ENCODE assay signal across 8 cellular contexts in the genomic region with DNA sequence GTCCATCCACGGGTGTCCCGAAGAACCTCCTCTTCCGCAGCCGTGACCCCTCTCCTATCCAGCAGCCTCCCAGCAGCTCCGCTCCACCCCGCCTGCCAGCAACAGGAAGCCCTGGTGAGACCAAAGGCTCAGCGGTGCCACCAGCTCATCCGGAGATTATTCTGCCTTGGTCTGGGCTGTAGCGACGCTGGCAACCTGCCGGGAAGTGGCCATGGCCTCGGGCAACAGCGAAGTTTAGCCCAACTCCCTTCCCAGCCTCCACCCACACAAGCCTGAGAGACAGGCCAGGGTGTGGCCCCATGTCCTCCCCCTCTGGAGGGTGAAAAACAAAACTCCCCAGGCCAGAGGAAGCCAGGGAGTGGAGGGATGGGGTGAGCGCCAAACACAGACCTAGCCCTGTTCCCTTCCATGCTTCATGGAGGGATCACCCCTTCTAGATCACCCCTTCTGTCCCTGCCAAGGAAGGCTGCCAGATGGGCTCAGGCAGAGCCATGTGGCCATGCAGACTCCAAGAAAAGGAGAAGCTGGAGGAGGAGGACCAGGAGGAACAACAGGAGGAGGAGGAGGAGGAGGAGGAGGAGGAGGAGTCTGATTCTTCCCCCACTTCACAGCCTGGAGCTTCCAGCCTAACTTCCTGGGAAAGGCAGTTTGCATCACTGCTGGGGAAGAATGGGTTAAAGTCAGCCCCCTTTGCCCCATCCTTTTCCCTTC. TPM values are rescaled to one million over a fixed set of nuclear protein-coding genes. Genes with fewer than 3 reads are reported as not detected.
A peak's percentile ranks its signal among the peaks of the same experiment; 100 is the strongest.
DNase-seq lines count a peak whose midpoint lies in the region; ATAC-seq and TF ChIP-seq lines count a peak whose summit lies in the region.

No MANE protein-coding gene starts in this region.

- H3K9me3 Mint-ChIP-seq in activated naive CD4-positive, alpha-beta T cell treated with anti-CD3 and anti-CD28 coated beads for 36 hours: no peaks in the 10 kb centered on the region

- peaks cover 35% of the 10 kb centered on the region for H3K4me1 Mint-ChIP-seq in activated naive CD4-positive, alpha-beta T cell treated with anti-CD3 and anti-CD28 coated beads for 36 hours (ENCODE audit: low read depth)

- H3K36me3 Mint-ChIP-seq in activated naive CD4-positive, alpha-beta T cell treated with anti-CD3 and anti-CD28 coated beads for 36 hours (ENCODE audit: low read depth): peaks cover 10% of the 10 kb centered on the region

- peaks cover 0 to 5% (median 0%) of the 10 kb centered on the region in 7 donors for H3K27me3 ChIP-seq in heart right ventricle
- peaks cover 0 to 9% (median 0%) of the 10 kb centered on the region in 3 donors for H3K27me3 ChIP-seq in gastrocnemius medialis

- ATAC-seq in heart right ventricle (peak; percentile 48 to 81 (median 68)), gastrocnemius medialis (peak; percentile 48 to 57), HG03457 (IDR thresholded peaks at IDR 0.05; ENCODE audit: unreplicated experiment) (no peak)

- H3K4me3 ChIP-seq in heart right ventricle (peak overlapping the region; percentile 65 to 89 (median 82)), gastrocnemius medialis (peak overlapping the region; percentile 65 to 74 (median 69))

- H3K27ac Mint-ChIP-seq in activated naive CD4-positive, alpha-beta T cell treated with anti-CD3 and anti-CD28 coated beads for 36 hours: peak overlapping the region; percentile 36

- intact Hi-C loops in activated naive CD4-positive, alpha-beta T cell treated with anti-CD3 and anti-CD28 coated beads for 36 hours (cut with micrococcal nuclease): loop anchor here (2.0 kb wide), 1 partner anchor 54 kb away; a partner anchor contains a TSS
- intact Hi-C loops in heart right ventricle (cut with DNase I) (no loop called here), gastrocnemius medialis (cut with DNase I; ENCODE audit: low total_unique reads) (no loop called here)

- no peak for TF ChIP-seq CTCF in heart right ventricle (IDR thresholded peaks at IDR 0.05)
- no peak for TF ChIP-seq CTCF in gastrocnemius medialis (IDR thresholded peaks at IDR 0.05 in 4 of 5, conservative IDR thresholded peaks at IDR 0.05 in 1 of 5)

- H3K27me3 Mint-ChIP-seq in activated naive CD4-positive, alpha-beta T cell treated with anti-CD3 and anti-CD28 coated beads for 36 hours (ENCODE audit: low read depth): no peaks in the 10 kb centered on the region

- 27 to 42% methylated on average over 14 of the region's 14 CpGs for whole genome bisulfite sequencing in heart right ventricle, 2 donors

- H3K27ac ChIP-seq in heart right ventricle: peak overlapping the region; percentile 84 to 98 (median 95)
- H3K27ac ChIP-seq in gastrocnemius medialis: peak overlapping the region; percentile 80 to 88 (median 84)

- H3K9me3 ChIP-seq in heart right ventricle: no peaks in the 10 kb centered on the region
- no peaks in the 10 kb centered on the region for H3K9me3 ChIP-seq in gastrocnemius medialis

- H3K36me3 ChIP-seq in heart right ventricle (peaks cover 0 to 44% (median 28%) of the 10 kb centered on the region in 9 donors), gastrocnemius medialis (peaks cover 0 to 38% of the 10 kb centered on the region in 2 donors)

- peak; percentile 29 for DNase-seq in DMS153 treated with DMSO at 0.1 percent for 48 hours (lab: John Stamatoyannopoulos, UW; ENCODE audit: unreplicated experiment)
- DNase-seq in DMS153 (lab: John Stamatoyannopoulos, UW): no peak
- DNase-seq in OCI-M1 (lab: John Stamatoyannopoulos, UW): peak; percentile 58
- peak; percentile 67 for DNase-seq in activated naive CD4-positive, alpha-beta T cell treated with anti-CD3 and anti-CD28 coated beads for 36 hours
- DNase-seq in heart right ventricle: peak; percentile 69 to 80
- DNase-seq in gastrocnemius medialis: peak; percentile 30 to 51
- DNase-seq in NCI-H524 (lab: John Stamatoyannopoulos, UW): no peak

- H3K4me1 ChIP-seq in heart right ventricle (peaks cover 24 to 59% (median 53%) of the 10 kb centered on the region in 9 donors), gastrocnemius medialis (peaks cover 16 to 17% of the 10 kb centered on the region in 2 donors)

- in situ Hi-C loops in gastrocnemius medialis (cut with MboI; ENCODE audit: low sequenced_read_pairs in 4 of 4): no loop called here

- peak overlapping the region; percentile 80 for H3K4me3 Mint-ChIP-seq in activated naive CD4-positive, alpha-beta T cell treated with anti-CD3 and anti-CD28 coated beads for 36 hours

- CTCF ChIA-PET in activated naive CD4-positive, alpha-beta T cell treated with anti-CD3 and anti-CD28 coated beads for 36 hours (lab: Charles Lee): interaction anchor here (0.6 to 1.4 kb wide), 6 partner anchors 32 to 482 kb away, joined by 3 to 4 read pairs (median 3); no protein-coding TSS in a partner anchor

- TF ChIP-seq POLR2A in gastrocnemius medialis (IDR thresholded peaks at IDR 0.05): peak in 1 of 2 donors; percentile 8

RNA-seq across cellular contexts. Expression of a gene that starts 0.9 kb away (rescaled TPM):
- total RNA-seq in activated naive CD4-positive, alpha-beta T cell treated with anti-CD3 and anti-CD28 coated beads for 36 hours: 1 to 10 TPM; 8.3 to 9.5 TPM
- 10 to 100 TPM in 6 of 10 donors, 1 to 10 TPM in 4; 5.2 to 17.7 (median 10.9) TPM for total RNA-seq in heart right ventricle
- polyA plus RNA-seq in heart right ventricle: 10 to 100 TPM; 12.1 to 23.5 TPM
- 10 to 100 TPM in 3 of 4 donors, 1 to 10 TPM in 1; 8.9 to 19.8 (median 16.9) TPM for total RNA-seq in gastrocnemius medialis

RNA-seq across cellular contexts. Expression of a gene that starts 7.5 kb away (rescaled TPM):
- total RNA-seq in activated naive CD4-positive, alpha-beta T cell treated with anti-CD3 and anti-CD28 coated beads for 36 hours: not detected
- total RNA-seq in heart right ventricle: not detected
- polyA plus RNA-seq in heart right ventricle: not detected
- not detected for total RNA-seq in gastrocnemius medialis

RNA-seq across cellular contexts. Expression of a gene that starts 27.8 kb away (rescaled TPM):
- total RNA-seq in activated naive CD4-positive, alpha-beta T cell treated with anti-CD3 and anti-CD28 coated beads for 36 hours: not detected
- total RNA-seq in heart right ventricle (not detected), gastrocnemius medialis (not detected)
- not detected for polyA plus RNA-seq in heart right ventricle

RNA-seq across cellular contexts. Expression of a gene that starts 42.3 kb away (rescaled TPM):
- 1 to 10 TPM; 1.3 to 1.6 TPM for total RNA-seq in activated naive CD4-positive, alpha-beta T cell treated with anti-CD3 and anti-CD28 coated beads for 36 hours
- 1 to 10 TPM in 1 of 10 donors, under 1 TPM in 7, not detected in 2; 0.05 to 1.0 (median 0.21) TPM for total RNA-seq in heart right ventricle
- polyA plus RNA-seq in heart right ventricle: under 1 TPM in 1 of 2 donors, not detected in 1; 0.06 TPM
- 100 to 1,000 TPM in 2 of 4 donors, 10 to 100 TPM in 2; 67.6 to 147 (median 110) TPM for total RNA-seq in gastrocnemius medialis

RNA-seq across cellular contexts. Expression of a gene that starts 54.8 kb away (rescaled TPM):
- total RNA-seq in activated naive CD4-positive, alpha-beta T cell treated with anti-CD3 and anti-CD28 coated beads for 36 hours: 10 to 100 TPM; 50.1 TPM
- total RNA-seq in heart right ventricle (10 to 100 TPM in 8 of 10 donors, 1 to 10 TPM in 2; 9.4 to 16.9 (median 12.7) TPM), gastrocnemius medialis (10 to 100 TPM; 16.7 to 22.7 (median 19.5) TPM)
- polyA plus RNA-seq in heart right ventricle: 10 to 100 TPM; 10.9 to 15.1 TPM

Comparison
In these comparisons a context has a peak if more than half of its experiments do, and no peak if none do; other contexts are left out.
1. DNase-seq: peak in DMS153 treated with DMSO at 0.1 percent for 48 hours (single experiment), OCI-M1 (single experiment), activated naive CD4-positive, alpha-beta T cell treated with anti-CD3 and anti-CD28 coated beads for 36 hours (single experiment), heart right ventricle (2 of 2) and gastrocnemius medialis (2 of 2); none in DMS153 (single experiment) and NCI-H524 (0 of 2).